In the genomic region with DNA sequence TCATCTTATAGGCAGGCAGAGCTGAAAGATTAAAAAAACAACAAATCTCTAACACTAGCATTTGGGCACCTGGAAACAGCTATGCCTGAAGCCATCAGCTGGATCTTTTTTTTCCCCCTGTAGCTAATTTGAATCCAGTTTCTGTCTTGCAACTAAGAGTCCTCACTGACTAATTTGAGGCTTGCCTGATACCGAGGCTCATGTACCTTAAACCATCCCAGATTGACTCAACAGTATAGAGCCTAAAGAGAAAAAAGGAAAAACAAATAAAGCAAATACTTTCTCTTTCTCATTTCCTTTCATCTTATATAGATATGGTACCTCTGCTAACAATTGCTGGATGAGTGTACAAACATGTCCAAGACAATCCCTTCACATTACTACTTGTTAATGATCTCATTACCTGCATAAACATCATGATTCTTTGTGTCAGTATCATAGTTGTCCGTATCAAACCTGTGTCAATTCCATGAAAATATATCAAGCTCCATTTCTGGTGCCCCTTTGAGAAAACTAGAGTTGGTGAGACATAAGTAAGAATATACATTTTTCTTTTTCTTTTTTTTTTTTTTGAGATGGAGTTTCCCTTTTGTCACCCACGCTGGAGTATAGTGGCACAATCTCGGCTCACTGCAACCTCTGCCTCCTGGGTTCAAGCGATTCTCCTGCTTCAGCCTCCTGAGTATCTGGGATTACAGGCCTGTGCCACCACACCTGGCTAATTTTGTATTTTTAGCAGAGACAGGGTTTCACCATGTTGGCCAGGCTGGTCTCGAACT, we compare ENCODE assay signal across 9 cellular contexts. TPM values are rescaled to one million over a fixed set of nuclear protein-coding genes. Genes with fewer than 3 reads are reported as not detected.
DNase-seq lines count a peak whose midpoint lies in the region; ATAC-seq, FAIRE-seq and TF ChIP-seq lines count a peak whose summit lies in the region.
"Had no signal": no experiment of that assay in that cellular context is flagged by ENCODE, and none has a peak within 500 bp of the region (broad histone marks: within the 10 kb centered on the region; RNA-seq: fewer than 3 reads in every experiment).

No MANE protein-coding gene starts in this region.

- FAIRE-seq in GM12892 (lab: Jason Lieb, UNC) (peak; percentile 36), D721Med (lab: Jason Lieb, UNC) (no peak)

- peak; percentile 59 for DNase-seq in GM12892 (ENCODE audit: insufficient read length)
- peak; percentile 55 for DNase-seq in fibroblast of mammary gland (ENCODE audit: low read depth)
- no peak for DNase-seq in D721Med (ENCODE audit: insufficient read length, low spot score)
- no peak for DNase-seq in cerebellar cortex (ENCODE audit: low spot score)
- DNase-seq in NCI-H82 treated with DMSO at 0.1 percent for 48 hours (lab: John Stamatoyannopoulos, UW; ENCODE audit: unreplicated experiment) = no peak
- DNase-seq in foreskin fibroblast = no peak

- peaks cover 6% of the 10 kb centered on the region; the same call in 1 of the 2 replicates for H3K4me1 ChIP-seq in HUES48 (ENCODE audit: control insufficient read depth, insufficient read depth, low read length)

- no peak overlapping the region for H3K9ac ChIP-seq in HUES48 (ENCODE audit: low read depth, low read length)

- no peaks in the 10 kb centered on the region for H3K27me3 ChIP-seq in HUES48 (ENCODE audit: control insufficient read depth, insufficient read depth, low read length)

- peak; percentile 64 for ATAC-seq in GM21526 (IDR thresholded peaks at IDR 0.05; ENCODE audit: low FRiP score, unreplicated experiment)

- peak overlapping the region; percentile 94 for H3K27ac ChIP-seq in HUES48 (ENCODE audit: low read depth, low read length)
- H3K27ac ChIP-seq: cardiac muscle cell had no signal

- H3K4me3 ChIP-seq in HUES48 (ENCODE audit: low read depth, low read length) = no peak overlapping the region
- no peak overlapping the region for H3K4me3 ChIP-seq in fibroblast of mammary gland (ENCODE audit: control insufficient read depth, low read depth, low read length)
- no peak overlapping the region for H3K4me3 ChIP-seq in foreskin fibroblast (ENCODE audit: low read depth in 1 of 2, low read length in 2 of 2)
- H3K4me3 ChIP-seq: cardiac muscle cell had no signal

- no peaks in the 10 kb centered on the region for H3K36me3 ChIP-seq in HUES48 (ENCODE audit: control insufficient read depth, insufficient read depth, low read length)
- H3K36me3 ChIP-seq: cardiac muscle cell had no signal

- TF ChIP-seq CTCF in fibroblast of mammary gland (conservative IDR thresholded peaks at IDR 0.05; ENCODE audit: control insufficient read depth, insufficient read depth, low read depth, low read length) (no peak), D721Med (IDR thresholded peaks at IDR 0.05; ENCODE audit: insufficient read depth, missing control alignments) (no peak), foreskin fibroblast (IDR thresholded peaks at IDR 0.05; ENCODE audit: low read depth, low read length) (no peak)

- no peaks in the 10 kb centered on the region for H3K9me3 ChIP-seq in HUES48 (ENCODE audit: control insufficient read depth, insufficient read depth, low read length)

- no peak for TF ChIP-seq POLR2A in GM12892 (IDR thresholded peaks at IDR 0.05; ENCODE audit: low read depth, low read length)

RNA-seq across cellular contexts. Expression of gene BHLHE40, which starts 43.1 kb away (rescaled TPM):
- polyA plus RNA-seq in GM12892 (2012; ENCODE audit: missing spikeins) = 117 TPM

Comparison
In these comparisons a context has a peak if more than half of its experiments do, and no peak if none do; other contexts are left out.
1. DNase-seq: peak in GM12892 (single experiment) and fibroblast of mammary gland (single experiment); none in D721Med (single experiment), cerebellar cortex (single experiment), NCI-H82 treated with DMSO at 0.1 percent for 48 hours (single experiment) and foreskin fibroblast (0 of 2).